ENCODE assay signal across 8 cellular contexts in the genomic region with DNA sequence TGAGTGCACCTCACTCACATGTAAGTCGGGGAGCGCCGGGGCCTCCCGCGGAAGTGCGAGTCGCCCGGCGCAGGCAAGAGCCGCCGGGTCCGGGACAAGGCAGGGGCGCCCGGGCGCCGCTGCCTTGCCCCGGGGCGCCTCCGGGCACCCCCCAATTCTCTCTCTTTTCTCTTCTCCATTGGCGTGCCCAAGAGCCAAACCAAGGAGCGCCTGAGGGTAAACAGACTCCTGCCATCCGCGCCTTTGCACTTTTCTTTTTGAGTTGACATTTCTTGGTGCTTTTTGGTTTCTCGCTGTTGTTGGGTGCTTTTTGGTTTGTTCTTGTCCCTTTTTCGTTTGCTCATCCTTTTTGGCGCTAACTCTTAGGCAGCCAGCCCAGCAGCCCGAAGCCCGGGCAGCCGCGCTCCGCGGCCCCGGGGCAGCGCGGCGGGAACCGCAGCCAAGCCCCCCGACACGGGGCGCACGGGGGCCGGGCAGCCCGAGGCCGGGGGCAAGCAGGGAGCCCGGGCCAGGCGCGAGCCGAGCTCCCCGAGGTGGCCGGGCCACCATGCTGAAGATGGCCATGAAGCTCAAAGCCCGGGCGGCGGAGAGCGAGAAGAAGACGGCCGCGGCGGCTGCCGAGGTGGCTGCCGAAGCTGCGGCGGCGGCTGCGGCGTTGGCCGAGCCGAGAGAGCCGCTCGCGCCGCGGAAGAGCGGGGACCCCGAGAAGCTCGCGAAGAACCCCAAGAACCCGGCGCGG. TPM values are rescaled to one million over a fixed set of nuclear protein-coding genes. Genes with fewer than 3 reads are reported as not detected.
A peak's percentile ranks its signal among the peaks of the same experiment; 100 is the strongest.
DNase-seq lines count a peak whose midpoint lies in the region; ATAC-seq lines count a peak whose summit lies in the region.

No MANE protein-coding gene starts in this region.

- H3K27me3 ChIP-seq in iPS-15b (ENCODE audit: control insufficient read depth, insufficient read depth, low read length) (no peaks in the 10 kb centered on the region), stomach smooth muscle (ENCODE audit: control insufficient read depth in 1 of 2, insufficient read depth in 2 of 2, low read length in 2 of 2) (no peaks in the 10 kb centered on the region)

- DNase-seq in activated T-cell treated with anti-CD3 and anti-CD28 coated beads, Interleukin-2, amount 50 U/mL, for 1 hour = peak; percentile 52
- no peak for DNase-seq in activated T-cell treated with anti-CD3 and anti-CD28 coated beads for 4 hours
- no peak for DNase-seq in activated T-helper 2 cell treated with anti-CD3 and anti-CD28 coated beads, Interferon-gamma antibody, Interleukin-2, Interleukin-4, amounts not matched to agents 10 μg/mL and 5 μg/mL and 100 μg/mL, durations not matched to agents 14 hours and 24 hours and 36 hours (ENCODE audit: low spot score)
- DNase-seq in NCI-H2081 (lab: John Stamatoyannopoulos, UW) = no peak
- no peak for DNase-seq in head of caudate nucleus

- H3K9me3 ChIP-seq in iPS-15b (ENCODE audit: control insufficient read depth, insufficient read depth, low read length) (no peaks in the 10 kb centered on the region), stomach smooth muscle (ENCODE audit: control insufficient read depth in 2 of 2, low read length in 2 of 2) (no peaks in the 10 kb centered on the region)

- H3K4me1 Mint-ChIP-seq in activated T-helper 2 cell treated with anti-CD3 and anti-CD28 coated beads, Interferon-gamma antibody, Interleukin-2, Interleukin-4, amounts not matched to agents 10 μg/mL and 5 μg/mL and 100 μg/mL, durations not matched to agents 14 hours and 24 hours and 36 hours (ENCODE audit: low read depth) = peaks cover 20% of the 10 kb centered on the region

- peak overlapping the region; percentile 47 for H3K9ac ChIP-seq in iPS-15b (ENCODE audit: low read depth, low read length)
- peak overlapping the region in 1 of 2 donors; percentile 28 for H3K9ac ChIP-seq in stomach smooth muscle (ENCODE audit: low read length in 2 of 2)

- no peaks in the 10 kb centered on the region for H3K9me3 Mint-ChIP-seq in activated T-helper 2 cell treated with anti-CD3 and anti-CD28 coated beads, Interferon-gamma antibody, Interleukin-2, Interleukin-4, amounts not matched to agents 10 μg/mL and 5 μg/mL and 100 μg/mL, durations not matched to agents 14 hours and 24 hours and 36 hours

- no peak for ATAC-seq in HG03460 (IDR thresholded peaks at IDR 0.05; ENCODE audit: unreplicated experiment)

- H3K4me1 ChIP-seq in iPS-15b (ENCODE audit: control insufficient read depth, insufficient read depth, low read length) (peaks cover 13% of the 10 kb centered on the region), stomach smooth muscle (ENCODE audit: control insufficient read depth, insufficient read depth, low read length) (peaks cover 16% of the 10 kb centered on the region)

- H3K27ac ChIP-seq in stomach smooth muscle (ENCODE audit: low read length) = peak overlapping the region; percentile 24

- H3K36me3 Mint-ChIP-seq in activated T-helper 2 cell treated with anti-CD3 and anti-CD28 coated beads, Interferon-gamma antibody, Interleukin-2, Interleukin-4, amounts not matched to agents 10 μg/mL and 5 μg/mL and 100 μg/mL, durations not matched to agents 14 hours and 24 hours and 36 hours (ENCODE audit: low read depth) = peaks cover 16% of the 10 kb centered on the region

- H3K4me3 ChIP-seq in iPS-15b (ENCODE audit: low read depth, low read length) (peak overlapping the region; percentile 65), stomach smooth muscle (ENCODE audit: low read length in 2 of 2) (peak overlapping the region; percentile 57 to 81)

- peak overlapping the region; percentile 93 for H3K4me3 Mint-ChIP-seq in activated T-helper 2 cell treated with anti-CD3 and anti-CD28 coated beads, Interferon-gamma antibody, Interleukin-2, Interleukin-4, amounts not matched to agents 10 μg/mL and 5 μg/mL and 100 μg/mL, durations not matched to agents 14 hours and 24 hours and 36 hours (ENCODE audit: low read depth)

- H3K36me3 ChIP-seq in iPS-15b (ENCODE audit: control insufficient read depth, insufficient read depth, low read length) = peaks cover 3% of the 10 kb centered on the region
- no peaks in the 10 kb centered on the region for H3K36me3 ChIP-seq in stomach smooth muscle (ENCODE audit: control insufficient read depth in 2 of 2, insufficient read depth in 2 of 2, low read length in 2 of 2)

- H3K27me3 Mint-ChIP-seq in activated T-helper 2 cell treated with anti-CD3 and anti-CD28 coated beads, Interferon-gamma antibody, Interleukin-2, Interleukin-4, amounts not matched to agents 10 μg/mL and 5 μg/mL and 100 μg/mL, durations not matched to agents 14 hours and 24 hours and 36 hours (ENCODE audit: low read depth) = no peaks in the 10 kb centered on the region

- peak overlapping the region; percentile 93 for H3K27ac Mint-ChIP-seq in activated T-helper 2 cell treated with anti-CD3 and anti-CD28 coated beads, Interferon-gamma antibody, Interleukin-2, Interleukin-4, amounts not matched to agents 10 μg/mL and 5 μg/mL and 100 μg/mL, durations not matched to agents 14 hours and 24 hours and 36 hours

- intact Hi-C loops in activated T-helper 2 cell treated with anti-CD3 and anti-CD28 coated beads, Interferon-gamma antibody, Interleukin-2, Interleukin-4, amounts not matched to agents 10 μg/mL and 5 μg/mL and 100 μg/mL, durations not matched to agents 14 hours and 24 hours and 36 hours (cut with micrococcal nuclease) = loop anchor here (5.0 to 10.0 kb wide), 4 partner anchors 93 to 1497 kb away; a partner anchor contains a TSS
- intact Hi-C loops in head of caudate nucleus (cut with DNase I) = loop anchor here (5.0 kb wide), 1 partner anchor 153 kb away; a partner anchor contains a TSS

RNA-seq across cellular contexts. Expression of a gene that starts 37.0 kb away (rescaled TPM):
- 598 and 599 TPM in 2 replicates for total RNA-seq in activated T-helper 2 cell treated with anti-CD3 and anti-CD28 coated beads, Interferon-gamma antibody, Interleukin-2, Interleukin-4, amounts not matched to agents 10 μg/mL and 5 μg/mL and 100 μg/mL, durations not matched to agents 14 hours and 24 hours and 36 hours

RNA-seq across cellular contexts. Expression of a gene that starts 38.8 kb away (rescaled TPM):
- total RNA-seq in activated T-helper 2 cell treated with anti-CD3 and anti-CD28 coated beads, Interferon-gamma antibody, Interleukin-2, Interleukin-4, amounts not matched to agents 10 μg/mL and 5 μg/mL and 100 μg/mL, durations not matched to agents 14 hours and 24 hours and 36 hours = 1.7 and 1.9 TPM in 2 replicates
